Comparison of ENCODE assay signal across 1 cellular context in the genomic region with DNA sequence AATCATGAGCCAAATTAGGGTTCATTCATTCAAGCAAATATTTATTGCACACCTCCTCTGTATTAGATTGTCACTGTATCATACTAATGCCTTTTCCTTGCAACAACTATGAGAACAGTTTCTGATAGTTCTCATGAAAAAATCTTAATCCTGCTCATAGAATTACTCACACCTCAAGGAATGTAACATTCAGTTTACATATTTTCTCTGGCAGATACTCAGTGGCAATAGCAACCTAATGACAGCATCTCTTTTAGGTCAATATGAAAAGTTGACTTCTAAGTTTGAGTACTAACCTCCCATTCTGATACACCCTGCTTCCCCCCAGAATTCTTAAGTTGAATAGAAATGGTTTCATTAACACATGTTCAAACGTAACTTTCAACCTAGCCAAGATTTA.
TF ChIP-seq lines count a peak whose summit lies in the region.

No MANE protein-coding gene starts in this region.

TF ChIP-seq in HepG2, 621 proteins besides CTCF, POLR2A, EP300 and RAD21:
- no peak for TF ChIP-seq ZNF782 (CRISPR knock-in tag; IDR thresholded peaks at IDR 0.05; ENCODE audit: borderline replicate concordance)
- no peak for TF ChIP-seq ZKSCAN5 (CRISPR knock-in tag; IDR thresholded peaks at IDR 0.05)
- TF ChIP-seq SMAD3 (CRISPR knock-in tag; IDR thresholded peaks at IDR 0.05): no peak
- TF ChIP-seq ZNF431 (CRISPR knock-in tag; IDR thresholded peaks at IDR 0.05; ENCODE audit: borderline replicate concordance, low read depth): no peak
- TF ChIP-seq, protein P1, sequence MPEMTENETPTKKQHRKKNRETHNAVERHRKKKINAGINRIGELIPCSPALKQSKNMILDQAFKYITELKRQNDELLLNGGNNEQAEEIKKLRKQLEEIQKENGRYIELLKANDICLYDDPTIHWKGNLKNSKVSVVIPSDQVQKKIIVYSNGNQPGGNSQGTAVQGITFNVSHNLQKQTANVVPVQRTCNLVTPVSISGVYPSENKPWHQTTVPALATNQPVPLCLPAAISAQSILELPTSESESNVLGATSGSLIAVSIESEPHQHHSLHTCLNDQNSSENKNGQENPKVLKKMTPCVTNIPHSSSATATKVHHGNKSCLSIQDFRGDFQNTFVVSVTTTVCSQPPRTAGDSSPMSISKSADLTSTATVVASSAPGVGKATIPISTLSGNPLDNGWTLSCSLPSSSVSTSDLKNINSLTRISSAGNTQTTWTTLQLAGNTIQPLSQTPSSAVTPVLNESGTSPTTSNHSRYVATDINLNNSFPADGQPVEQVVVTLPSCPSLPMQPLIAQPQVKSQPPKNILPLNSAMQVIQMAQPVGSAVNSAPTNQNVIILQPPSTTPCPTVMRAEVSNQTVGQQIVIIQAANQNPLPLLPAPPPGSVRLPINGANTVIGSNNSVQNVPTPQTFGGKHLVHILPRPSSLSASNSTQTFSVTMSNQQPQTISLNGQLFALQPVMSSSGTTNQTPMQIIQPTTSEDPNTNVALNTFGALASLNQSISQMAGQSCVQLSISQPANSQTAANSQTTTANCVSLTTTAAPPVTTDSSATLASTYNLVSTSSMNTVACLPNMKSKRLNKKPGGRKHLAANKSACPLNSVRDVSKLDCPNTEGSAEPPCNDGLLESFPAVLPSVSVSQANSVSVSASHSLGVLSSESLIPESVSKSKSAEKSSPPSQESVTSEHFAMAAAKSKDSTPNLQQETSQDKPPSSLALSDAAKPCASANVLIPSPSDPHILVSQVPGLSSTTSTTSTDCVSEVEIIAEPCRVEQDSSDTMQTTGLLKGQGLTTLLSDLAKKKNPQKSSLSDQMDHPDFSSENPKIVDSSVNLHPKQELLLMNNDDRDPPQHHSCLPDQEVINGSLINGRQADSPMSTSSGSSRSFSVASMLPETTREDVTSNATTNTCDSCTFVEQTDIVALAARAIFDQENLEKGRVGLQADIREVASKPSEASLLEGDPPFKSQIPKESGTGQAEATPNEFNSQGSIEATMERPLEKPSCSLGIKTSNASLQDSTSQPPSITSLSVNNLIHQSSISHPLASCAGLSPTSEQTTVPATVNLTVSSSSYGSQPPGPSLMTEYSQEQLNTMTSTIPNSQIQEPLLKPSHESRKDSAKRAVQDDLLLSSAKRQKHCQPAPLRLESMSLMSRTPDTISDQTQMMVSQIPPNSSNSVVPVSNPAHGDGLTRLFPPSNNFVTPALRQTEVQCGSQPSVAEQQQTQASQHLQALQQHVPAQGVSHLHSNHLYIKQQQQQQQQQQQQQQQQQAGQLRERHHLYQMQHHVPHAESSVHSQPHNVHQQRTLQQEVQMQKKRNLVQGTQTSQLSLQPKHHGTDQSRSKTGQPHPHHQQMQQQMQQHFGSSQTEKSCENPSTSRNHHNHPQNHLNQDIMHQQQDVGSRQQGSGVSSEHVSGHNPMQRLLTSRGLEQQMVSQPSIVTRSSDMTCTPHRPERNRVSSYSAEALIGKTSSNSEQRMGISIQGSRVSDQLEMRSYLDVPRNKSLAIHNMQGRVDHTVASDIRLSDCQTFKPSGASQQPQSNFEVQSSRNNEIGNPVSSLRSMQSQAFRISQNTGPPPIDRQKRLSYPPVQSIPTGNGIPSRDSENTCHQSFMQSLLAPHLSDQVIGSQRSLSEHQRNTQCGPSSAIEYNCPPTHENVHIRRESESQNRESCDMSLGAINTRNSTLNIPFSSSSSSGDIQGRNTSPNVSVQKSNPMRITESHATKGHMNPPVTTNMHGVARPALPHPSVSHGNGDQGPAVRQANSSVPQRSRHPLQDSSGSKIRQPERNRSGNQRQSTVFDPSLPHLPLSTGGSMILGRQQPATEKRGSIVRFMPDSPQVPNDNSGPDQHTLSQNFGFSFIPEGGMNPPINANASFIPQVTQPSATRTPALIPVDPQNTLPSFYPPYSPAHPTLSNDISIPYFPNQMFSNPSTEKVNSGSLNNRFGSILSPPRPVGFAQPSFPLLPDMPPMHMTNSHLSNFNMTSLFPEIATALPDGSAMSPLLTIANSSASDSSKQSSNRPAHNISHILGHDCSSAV (CRISPR knock-in tag; IDR thresholded peaks at IDR 0.05; ENCODE audit: borderline replicate concordance): no peak
- TF ChIP-seq MED13 (CRISPR knock-in tag; IDR thresholded peaks at IDR 0.05): no peak
- no peak for TF ChIP-seq ZFP36L2 (CRISPR knock-in tag; IDR thresholded peaks at IDR 0.05)
